9 cellular contexts compared by ENCODE assay signal in genomic region chr9:128007566-128008138, GRCh38.
DNase-seq lines count a peak whose midpoint lies in the region; ATAC-seq and TF ChIP-seq lines count a peak whose summit lies in the region.
"Had no signal": no experiment of that assay in that cellular context is flagged by ENCODE, and none has a peak within 500 bp of the region (broad histone marks: within the 10 kb centered on the region; RNA-seq: fewer than 3 reads in every experiment).

No MANE protein-coding gene starts in this region.

- peak; percentile 47 for TF ChIP-seq POLR2A in GM18505 (IDR thresholded peaks at IDR 0.05; ENCODE audit: borderline replicate concordance, extremely low read depth, insufficient read depth, insufficient read length)

- ATAC-seq in GM18505 (IDR thresholded peaks at IDR 0.05; ENCODE audit: unreplicated experiment) (peak; percentile 61), HG03439 (IDR thresholded peaks at IDR 0.05; ENCODE audit: unreplicated experiment) (peak; percentile 45), GM18873 (IDR thresholded peaks at IDR 0.05; ENCODE audit: low FRiP score, unreplicated experiment) (no peak)
- ATAC-seq: foreskin keratinocyte had no signal

- H3K27me3 Mint-ChIP-seq in activated naive CD4-positive, alpha-beta T cell treated with anti-CD3 and anti-CD28 coated beads, Interleukin-2, amount 50 U/mL, for 24 hours: no peaks in the 10 kb centered on the region

- POLR2A ChIA-PET in HEK293T (lab: Yijun Ruan, JAX): no interaction called here

- H3K27ac Mint-ChIP-seq in activated naive CD4-positive, alpha-beta T cell treated with anti-CD3 and anti-CD28 coated beads, Interleukin-2, amount 50 U/mL, for 24 hours: peak overlapping the region; percentile 97

- peak overlapping the region; percentile 85 for H3K4me3 Mint-ChIP-seq in activated naive CD4-positive, alpha-beta T cell treated with anti-CD3 and anti-CD28 coated beads, Interleukin-2, amount 50 U/mL, for 24 hours

- peaks cover 3% of the 10 kb centered on the region for H3K36me3 Mint-ChIP-seq in activated naive CD4-positive, alpha-beta T cell treated with anti-CD3 and anti-CD28 coated beads, Interleukin-2, amount 50 U/mL, for 24 hours

- H3K4me1 Mint-ChIP-seq in activated naive CD4-positive, alpha-beta T cell treated with anti-CD3 and anti-CD28 coated beads, Interleukin-2, amount 50 U/mL, for 24 hours: peaks cover 76% of the 10 kb centered on the region

- peak; percentile 92 for DNase-seq in SKM-1 treated with dmso at 0.1 percent for 144 hours (lab: John Stamatoyannopoulos, UW; ENCODE audit: unreplicated experiment)
- peak; percentile 39 for DNase-seq in iPS-NIHi11 (ENCODE audit: low spot score)
- peak; percentile 91 for DNase-seq in stimulated activated CD4-positive, alpha-beta T cell treated with anti-CD3 and anti-CD28 coated beads, Interleukin-2, amount 100 ng/mL, for 4 hours (ENCODE audit: low read depth)
- no peak for DNase-seq in HEK293T (ENCODE audit: extremely low spot score)

- CTCF ChIA-PET in HEK293T (lab: Yijun Ruan, JAX): no interaction called here

- H3K9me3 Mint-ChIP-seq in activated naive CD4-positive, alpha-beta T cell treated with anti-CD3 and anti-CD28 coated beads, Interleukin-2, amount 50 U/mL, for 24 hours: no peaks in the 10 kb centered on the region

TF ChIP-seq in HEK293T, 16 proteins besides CTCF, POLR2A, EP300 and RAD21:
- TF ChIP-seq LEF1 (IDR thresholded peaks at IDR 0.05; ENCODE audit: borderline replicate concordance): no peak
- no peak for TF ChIP-seq TARDBP (IDR thresholded peaks at IDR 0.05)
- TF ChIP-seq L3MBTL2 (conservative IDR thresholded peaks at IDR 0.05): no peak
- TF ChIP-seq, protein P1, sequence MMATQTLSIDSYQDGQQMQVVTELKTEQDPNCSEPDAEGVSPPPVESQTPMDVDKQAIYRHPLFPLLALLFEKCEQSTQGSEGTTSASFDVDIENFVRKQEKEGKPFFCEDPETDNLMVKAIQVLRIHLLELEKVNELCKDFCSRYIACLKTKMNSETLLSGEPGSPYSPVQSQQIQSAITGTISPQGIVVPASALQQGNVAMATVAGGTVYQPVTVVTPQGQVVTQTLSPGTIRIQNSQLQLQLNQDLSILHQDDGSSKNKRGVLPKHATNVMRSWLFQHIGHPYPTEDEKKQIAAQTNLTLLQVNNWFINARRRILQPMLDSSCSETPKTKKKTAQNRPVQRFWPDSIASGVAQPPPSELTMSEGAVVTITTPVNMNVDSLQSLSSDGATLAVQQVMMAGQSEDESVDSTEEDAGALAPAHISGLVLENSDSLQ (IDR thresholded peaks at IDR 0.05): no peak
